ENCODE assay signal across 8 cellular contexts in the genomic region with DNA sequence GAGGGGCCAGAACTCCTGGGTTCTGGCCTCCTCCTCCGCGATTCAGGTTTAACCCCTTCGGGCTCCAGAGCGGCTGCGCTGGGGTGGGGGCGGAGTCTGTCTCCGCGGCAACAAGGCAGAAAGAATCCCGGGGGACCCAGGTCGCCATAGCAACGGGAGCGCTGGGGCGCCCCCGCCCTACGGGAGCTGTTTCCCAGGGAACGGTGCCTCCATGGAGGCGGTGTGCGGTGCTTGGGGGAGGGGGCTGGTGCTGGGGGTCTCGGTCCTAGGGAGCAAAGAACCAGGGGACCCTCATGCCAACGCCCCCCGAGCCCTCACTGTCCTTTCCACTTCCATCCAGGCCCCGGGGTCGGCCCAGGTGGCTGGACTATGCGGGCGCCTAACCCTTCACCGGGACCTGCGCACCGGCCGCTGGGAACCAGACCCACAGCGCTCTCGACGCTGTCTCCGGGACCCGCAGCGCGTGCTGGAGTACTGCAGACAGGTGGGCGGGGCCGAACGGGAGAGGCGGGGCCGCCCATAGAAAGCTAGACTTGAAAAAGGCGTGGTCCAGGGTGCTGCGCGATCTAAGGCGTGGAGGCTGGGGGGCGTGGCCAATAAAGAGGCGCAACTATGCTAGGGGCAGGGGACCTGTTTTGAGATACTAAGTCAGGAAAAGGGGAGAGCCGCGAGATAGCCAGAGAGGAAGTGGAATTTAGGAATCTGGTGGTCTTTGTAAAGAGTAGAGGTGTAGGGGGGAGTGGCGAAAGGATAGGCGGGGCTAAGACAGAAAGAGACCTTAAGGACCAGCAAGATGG. TPM values are rescaled to one million over a fixed set of nuclear protein-coding genes. Genes with fewer than 3 reads are reported as not detected.
DNase-seq lines count a peak whose midpoint lies in the region; TF ChIP-seq lines count a peak whose summit lies in the region.

No MANE protein-coding gene starts in this region.

- H3K4ac ChIP-seq in mesendoderm (ENCODE audit: low read depth, low read length) = no peak overlapping the region

- no peak overlapping the region for H4K8ac ChIP-seq in mesendoderm (ENCODE audit: low read depth, low read length)

- no peak for TF ChIP-seq CTCF in esophagus squamous epithelium (IDR thresholded peaks at IDR 0.05)

- no peak overlapping the region for H3K23ac ChIP-seq in mesendoderm (ENCODE audit: low read length)

- H3K4me3 ChIP-seq in ectodermal cell (ENCODE audit: insufficient read depth, low read depth, low read length) (peak overlapping the region; percentile 72), mesendoderm (ENCODE audit: low read length) (no peak overlapping the region), esophagus squamous epithelium (peak overlapping the region in 2 of 4 donors; percentile 55 to 72)

- no peak overlapping the region for H2BK120ac ChIP-seq in mesendoderm (ENCODE audit: low read depth, low read length)

- H3K9me3 ChIP-seq in ectodermal cell (ENCODE audit: control insufficient read depth, low read length) (no peaks in the 10 kb centered on the region), esophagus squamous epithelium (no peaks in the 10 kb centered on the region)

- H2AK5ac ChIP-seq in mesendoderm (ENCODE audit: low read length) = no peak overlapping the region

- no peaks in the 10 kb centered on the region for H3K79me2 ChIP-seq in mesendoderm (ENCODE audit: control insufficient read depth, insufficient read depth, low read length)

- DNase-seq in DMS153 treated with DMSO at 0.1 percent for 48 hours (lab: John Stamatoyannopoulos, UW; ENCODE audit: unreplicated experiment) = peak; percentile 95
- peak; percentile 58 for DNase-seq in HK-2 (ENCODE audit: unreplicated experiment)
- DNase-seq in NCI-H82 treated with DMSO at 0.1 percent for 48 hours (lab: John Stamatoyannopoulos, UW; ENCODE audit: unreplicated experiment) = peak; percentile 95
- DNase-seq in activated CD8-positive, alpha-beta memory T cell treated with anti-CD3 and anti-CD28 coated beads for 1 hour (ENCODE audit: extremely low read depth in 1 of 2, low read depth in 1 of 2) = peak; percentile 45 to 58
- DNase-seq in mesendoderm = peak; percentile 96
- peak; percentile 73 for DNase-seq in stimulated activated CD8-positive, alpha-beta memory T cell treated with anti-CD3 and anti-CD28 coated beads, Interleukin-4, amount 100 ng/mL, for 24 hours (ENCODE audit: low read depth)
- DNase-seq in esophagus squamous epithelium (lab: John Stamatoyannopoulos, UW) = no peak

- peak overlapping the region; percentile 95 for H3K27ac ChIP-seq in ectodermal cell (ENCODE audit: insufficient read depth, low read depth, low read length, poor library complexity, severe bottlenecking)
- no peak overlapping the region for H3K27ac ChIP-seq in mesendoderm (ENCODE audit: low read depth, low read length)
- H3K27ac ChIP-seq in esophagus squamous epithelium = no peak overlapping the region

- TF ChIP-seq POLR2A in esophagus squamous epithelium (IDR thresholded peaks at IDR 0.05) = no peak

- peak overlapping the region; percentile 39 for H3K9ac ChIP-seq in mesendoderm (ENCODE audit: low read length)

- H3K36me3 ChIP-seq in ectodermal cell (ENCODE audit: control insufficient read depth, insufficient read depth, low read length) (peaks cover 10% of the 10 kb centered on the region), mesendoderm (ENCODE audit: control insufficient read depth, insufficient read depth, low read length) (no peaks in the 10 kb centered on the region), esophagus squamous epithelium (no peaks in the 10 kb centered on the region)

- H2BK5ac ChIP-seq in mesendoderm (ENCODE audit: low read length) = no peak overlapping the region

- H3K79me1 ChIP-seq in mesendoderm (ENCODE audit: low read length) = no peaks in the 10 kb centered on the region

- no peak overlapping the region for H2BK15ac ChIP-seq in mesendoderm (replicated peaks; ENCODE audit: low read depth)

- H3K27me3 ChIP-seq in ectodermal cell (ENCODE audit: control insufficient read depth, insufficient read depth, low read length, poor library complexity, severe bottlenecking) (no peaks in the 10 kb centered on the region), mesendoderm (ENCODE audit: insufficient read depth, low read length, poor library complexity) (no peaks in the 10 kb centered on the region), esophagus squamous epithelium (peaks cover 0 to 71% (median 0%) of the 10 kb centered on the region in 4 donors)

- H3K18ac ChIP-seq in mesendoderm (ENCODE audit: low read length) = no peak overlapping the region

- WGBS in ectodermal cell, 2 experiments = 0 to 1% methylated on average over 51 of the region's 51 CpGs
- WGBS in mesendoderm (ENCODE audit: extremely low coverage, insufficient coverage, low lambda C conversion rate) = no CpG with 5 or more reads among the region's 51 CpGs
- WGBS in esophagus squamous epithelium, 2 donors = 3 to 6% methylated on average over 10 to 15 of the region's 51 CpGs

- intact Hi-C loops in esophagus squamous epithelium (cut with DNase I) = no loop called here

- no peak overlapping the region for H4K5ac ChIP-seq in mesendoderm (ENCODE audit: low read length)

- peak overlapping the region; percentile 26 for H3K56ac ChIP-seq in mesendoderm (ENCODE audit: low read length)

- H3K4me2 ChIP-seq in mesendoderm (ENCODE audit: low read length) = peak overlapping the region; percentile 72

- peaks cover 16% of the 10 kb centered on the region for H3K4me1 ChIP-seq in ectodermal cell (ENCODE audit: control insufficient read depth, insufficient read depth, low read length)
- H3K4me1 ChIP-seq in mesendoderm (ENCODE audit: control insufficient read depth, low read depth, low read length) = peaks cover 4% of the 10 kb centered on the region
- peaks cover 17 to 25% (median 17%) of the 10 kb centered on the region in 3 donors for H3K4me1 ChIP-seq in esophagus squamous epithelium

RNA-seq across cellular contexts. Expression of gene APLP1, which starts 1.2 kb away (rescaled TPM):
- 259 TPM for polyA plus RNA-seq in ectodermal cell (2013, experiment 1 of 4)
- 250 TPM for polyA plus RNA-seq in ectodermal cell (2013, experiment 2 of 4)
- polyA plus RNA-seq in ectodermal cell (2013, experiment 3 of 4) = 227 TPM
- polyA plus RNA-seq in ectodermal cell (2013, experiment 4 of 4) = 275 TPM
- polyA plus RNA-seq in mesendoderm (2013, experiment 1 of 2) = 8.0 TPM
- polyA plus RNA-seq in mesendoderm (2013, experiment 2 of 2) = 7.9 TPM
- total RNA-seq in esophagus squamous epithelium = 1 to 10 TPM in 1 of 4 donors, under 1 TPM in 2, not detected in 1; 0.44 to 1.7 (median 0.76) TPM

RNA-seq across cellular contexts. Expression of gene KIRREL2, which starts 12.8 kb away (rescaled TPM):
- 10.8 TPM for polyA plus RNA-seq in ectodermal cell (2013, experiment 1 of 4)
- 11.1 TPM for polyA plus RNA-seq in ectodermal cell (2013, experiment 2 of 4)
- polyA plus RNA-seq in ectodermal cell (2013, experiment 3 of 4) = 10.9 TPM
- 11.4 TPM for polyA plus RNA-seq in ectodermal cell (2013, experiment 4 of 4)
- polyA plus RNA-seq in mesendoderm (2013, experiment 1 of 2) = 1.2 TPM
- polyA plus RNA-seq in mesendoderm (2013, experiment 2 of 2) = 1.2 TPM
- under 1 TPM in 1 of 4 donors, not detected in 3; 0.57 TPM for total RNA-seq in esophagus squamous epithelium

RNA-seq across cellular contexts. Expression of gene NPHS1, which starts 17.2 kb away (rescaled TPM):
- polyA plus RNA-seq in ectodermal cell (2013, experiment 1 of 4) = 0.83 TPM
- polyA plus RNA-seq in ectodermal cell (2013, experiment 2 of 4) = 1.2 TPM
- polyA plus RNA-seq in ectodermal cell (2013, experiment 3 of 4) = 1.4 TPM
- 1.3 TPM for polyA plus RNA-seq in ectodermal cell (2013, experiment 4 of 4)
- polyA plus RNA-seq in mesendoderm (2013, experiment 1 of 2) = 0.06 TPM
- 0.18 TPM for polyA plus RNA-seq in mesendoderm (2013, experiment 2 of 2)
- total RNA-seq in esophagus squamous epithelium = not detected

RNA-seq across cellular contexts. Expression of gene NFKBID, which starts 30.8 kb away (rescaled TPM):
- 6.9 TPM for polyA plus RNA-seq in ectodermal cell (2013, experiment 1 of 4)
- polyA plus RNA-seq in ectodermal cell (2013, experiment 2 of 4) = 8.1 TPM
- 5.7 TPM for polyA plus RNA-seq in ectodermal cell (2013, experiment 3 of 4)
- 10.5 TPM for polyA plus RNA-seq in ectodermal cell (2013, experiment 4 of 4)
- polyA plus RNA-seq in mesendoderm (2013, experiment 1 of 2) = 5.1 TPM
- polyA plus RNA-seq in mesendoderm (2013, experiment 2 of 2) = 5.1 TPM
- 10 to 100 TPM in 2 of 4 donors, 1 to 10 TPM in 2; 4.0 to 29.4 (median 11.6) TPM for total RNA-seq in esophagus squamous epithelium

RNA-seq across cellular contexts. Expression of gene HCST, which starts 32.8 kb away (rescaled TPM):
- polyA plus RNA-seq in ectodermal cell (2013, experiment 1 of 4) = not detected
- polyA plus RNA-seq in ectodermal cell (2013, experiment 2 of 4) = not detected
- polyA plus RNA-seq in ectodermal cell (2013, experiment 3 of 4) = not detected
- polyA plus RNA-seq in ectodermal cell (2013, experiment 4 of 4) = not detected
- polyA plus RNA-seq in mesendoderm (2013, experiment 1 of 2) = 3.3 TPM
- polyA plus RNA-seq in mesendoderm (2013, experiment 2 of 2) = 3.4 TPM
- 1 to 10 TPM in 1 of 4 donors, not detected in 3; 1.3 TPM for total RNA-seq in esophagus squamous epithelium
